In the genomic region with DNA sequence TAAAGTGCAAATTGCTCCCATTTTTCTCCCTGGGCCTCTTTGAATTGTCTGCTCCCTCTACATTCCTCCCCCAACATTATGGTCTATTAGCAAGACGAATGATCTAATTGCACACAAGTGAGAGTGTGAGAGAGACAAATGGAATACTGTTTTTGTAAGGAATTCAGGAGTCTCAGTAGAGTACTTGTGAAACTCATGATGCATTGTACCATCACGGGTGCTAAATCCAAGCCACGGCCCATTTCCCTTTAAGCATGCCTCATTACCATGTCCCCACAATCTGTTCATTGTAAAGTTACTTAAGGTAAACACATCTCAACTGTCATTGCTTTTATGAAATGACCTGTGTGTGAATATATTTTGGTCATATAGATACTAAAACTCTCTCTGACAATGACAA, we compare ENCODE assay signal across 16 cellular contexts.
DNase-seq lines count a peak whose midpoint lies in the region; ATAC-seq and TF ChIP-seq lines count a peak whose summit lies in the region.
"Had no signal": no experiment of that assay in that cellular context is flagged by ENCODE, and none has a peak within 500 bp of the region (broad histone marks: within the 10 kb centered on the region; RNA-seq: fewer than 3 reads in every experiment).

No MANE protein-coding gene starts in this region.

- no TSS peak for BruUV-seq in Calu3 (replicated peaks; lab: Mats Ljungman, UMichigan)

- CTCF ChIA-PET in Calu3 (lab: Charles Lee) = no interaction called here

- ATAC-seq in HG03108 (IDR thresholded peaks at IDR 0.05; ENCODE audit: unreplicated experiment) = no peak
- ATAC-seq: K562 had no signal

- DNase-seq in DMS79 (lab: John Stamatoyannopoulos, UW) (peak; percentile 70), NCI-H128 (lab: John Stamatoyannopoulos, UW; ENCODE audit: unreplicated experiment) (peak; percentile 11), NCI-H2171 treated with DMSO at 0.1 percent for 48 hours (lab: John Stamatoyannopoulos, UW) (peak; percentile 77), foreskin melanocyte (peak; percentile 84), Calu3 (no peak), ureter (ENCODE audit: low spot score) (no peak)
- DNase-seq: ACHN, AML-193, COR-L47, GOT3, MV-4-11, NCI-H226, SW 1271 had no signal

- H3K4me1 Mint-ChIP-seq in Calu3 (ENCODE audit: low read depth, unreplicated experiment) = no peaks in the 10 kb centered on the region

- no peaks in the 10 kb centered on the region for H3K9me3 Mint-ChIP-seq in Calu3 (ENCODE audit: low read depth, unreplicated experiment)
- H3K9me3 Mint-ChIP-seq: CD14-positive monocyte had no signal

- H3K27me3 Mint-ChIP-seq in Calu3 (ENCODE audit: unreplicated experiment) = no peaks in the 10 kb centered on the region

- TF ChIP-seq CTCF in Calu3 (IDR thresholded peaks at IDR 0.05; ENCODE audit: unreplicated experiment) = no peak

- no peak overlapping the region for H3K27ac Mint-ChIP-seq in Calu3 (ENCODE audit: unreplicated experiment)
- H3K27ac Mint-ChIP-seq: CD14-positive monocyte had no signal

- H3K4me3 Mint-ChIP-seq in Calu3 (ENCODE audit: low read depth, unreplicated experiment) = no peak overlapping the region
- H3K4me3 Mint-ChIP-seq: CD14-positive monocyte had no signal

- H3K36me3 Mint-ChIP-seq in Calu3 (ENCODE audit: insufficient read depth, unreplicated experiment) = no peaks in the 10 kb centered on the region
- H3K36me3 Mint-ChIP-seq: CD14-positive monocyte had no signal

- intact Hi-C loops in Calu3 (cut with micrococcal nuclease; ENCODE audit: unreplicated experiment) = no loop called here

Comparison
In these comparisons a context has a peak if more than half of its experiments do, and no peak if none do; other contexts are left out.
1. DNase-seq: peak in DMS79 (single experiment), NCI-H128 (single experiment), NCI-H2171 treated with DMSO at 0.1 percent for 48 hours (single experiment) and foreskin melanocyte (single experiment); none in Calu3 (single experiment) and ureter (single experiment).